ENCODE assay signal across 1 cellular context in genomic region chr16:3021449-3022207, GRCh38.
TF ChIP-seq lines count a peak whose summit lies in the region.

No MANE protein-coding gene starts in this region.

TF ChIP-seq in HepG2, 621 proteins besides CTCF, POLR2A, EP300 and RAD21 (continued from another document):
- TF ChIP-seq, protein P1, sequence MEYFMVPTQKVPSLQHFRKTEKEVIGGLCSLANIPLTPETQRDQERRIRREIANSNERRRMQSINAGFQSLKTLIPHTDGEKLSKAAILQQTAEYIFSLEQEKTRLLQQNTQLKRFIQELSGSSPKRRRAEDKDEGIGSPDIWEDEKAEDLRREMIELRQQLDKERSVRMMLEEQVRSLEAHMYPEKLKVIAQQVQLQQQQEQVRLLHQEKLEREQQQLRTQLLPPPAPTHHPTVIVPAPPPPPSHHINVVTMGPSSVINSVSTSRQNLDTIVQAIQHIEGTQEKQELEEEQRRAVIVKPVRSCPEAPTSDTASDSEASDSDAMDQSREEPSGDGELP (IDR thresholded peaks at IDR 0.05; ENCODE audit: borderline replicate concordance, low read depth) = 0 out of 2 replicates have a peak, but pooled peaks have one; percentile 16
- no peak for TF ChIP-seq ZSCAN22 (CRISPR knock-in tag; IDR thresholded peaks at IDR 0.05)
- no peak for TF ChIP-seq ZNF792 (CRISPR knock-in tag; IDR thresholded peaks at IDR 0.05)
- no peak; the same call in 1 of the 2 replicates for TF ChIP-seq HDAC1 (CRISPR knock-in tag; IDR thresholded peaks at IDR 0.05)
- TF ChIP-seq HNF4G (IDR thresholded peaks at IDR 0.05; ENCODE audit: borderline replicate concordance, low read depth, low read length) = peak; percentile 25; the same call in 1 of the 2 replicates
- no peak for TF ChIP-seq HNF4G (CRISPR knock-in tag; IDR thresholded peaks at IDR 0.05; ENCODE audit: borderline replicate concordance, low read depth)
- no peak for TF ChIP-seq KLF13 (CRISPR knock-in tag; IDR thresholded peaks at IDR 0.05)
- no peak for TF ChIP-seq ZBTB25 (CRISPR knock-in tag; IDR thresholded peaks at IDR 0.05)
- peak; percentile 73 for TF ChIP-seq RBFOX2 (IDR thresholded peaks at IDR 0.05; ENCODE audit: low read depth, low read length)
- TF ChIP-seq ZFX (CRISPR knock-in tag; IDR thresholded peaks at IDR 0.05; ENCODE audit: low read depth) = no peak
- TF ChIP-seq ZFP82 (CRISPR knock-in tag; IDR thresholded peaks at IDR 0.05; ENCODE audit: borderline replicate concordance) = peak; percentile 32; the same call in 1 of the 2 replicates
- TF ChIP-seq DR1 (CRISPR knock-in tag; IDR thresholded peaks at IDR 0.05) = no peak
- no peak for TF ChIP-seq ZFP41 (CRISPR knock-in tag; IDR thresholded peaks at IDR 0.05; ENCODE audit: borderline replicate concordance)
- no peak for TF ChIP-seq YEATS4 (CRISPR knock-in tag; IDR thresholded peaks at IDR 0.05; ENCODE audit: borderline replicate concordance)
- no peak for TF ChIP-seq MNT (IDR thresholded peaks at IDR 0.05)
- TF ChIP-seq, protein P2, sequence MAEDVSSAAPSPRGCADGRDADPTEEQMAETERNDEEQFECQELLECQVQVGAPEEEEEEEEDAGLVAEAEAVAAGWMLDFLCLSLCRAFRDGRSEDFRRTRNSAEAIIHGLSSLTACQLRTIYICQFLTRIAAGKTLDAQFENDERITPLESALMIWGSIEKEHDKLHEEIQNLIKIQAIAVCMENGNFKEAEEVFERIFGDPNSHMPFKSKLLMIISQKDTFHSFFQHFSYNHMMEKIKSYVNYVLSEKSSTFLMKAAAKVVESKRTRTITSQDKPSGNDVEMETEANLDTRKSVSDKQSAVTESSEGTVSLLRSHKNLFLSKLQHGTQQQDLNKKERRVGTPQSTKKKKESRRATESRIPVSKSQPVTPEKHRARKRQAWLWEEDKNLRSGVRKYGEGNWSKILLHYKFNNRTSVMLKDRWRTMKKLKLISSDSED (CRISPR knock-in tag; IDR thresholded peaks at IDR 0.05) = 0 out of 2 replicates have a peak, but pooled peaks have one; percentile 30
- peak; percentile 73 for TF ChIP-seq U2AF1 (optimal IDR thresholded peaks at IDR 0.05; ENCODE audit: low read depth, low read length)
- TF ChIP-seq FOXA3 (CRISPR knock-in tag; IDR thresholded peaks at IDR 0.05) = no peak
- TF ChIP-seq ARID5B (CRISPR knock-in tag; IDR thresholded peaks at IDR 0.05) = no peak
- TF ChIP-seq ZNF570 (CRISPR knock-in tag; IDR thresholded peaks at IDR 0.05; ENCODE audit: borderline replicate concordance) = no peak
- no peak for TF ChIP-seq TEAD2 (CRISPR knock-in tag; IDR thresholded peaks at IDR 0.05)
- 0 out of 2 replicates have a peak, but pooled peaks have one; percentile 7 for TF ChIP-seq GTF3A (CRISPR knock-in tag; conservative IDR thresholded peaks at IDR 0.05)
- TF ChIP-seq, protein P3, sequence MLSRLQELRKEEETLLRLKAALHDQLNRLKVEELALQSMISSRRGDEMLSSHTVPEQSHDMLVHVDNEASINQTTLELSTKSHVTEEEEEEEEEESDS (CRISPR knock-in tag; IDR thresholded peaks at IDR 0.05; ENCODE audit: borderline replicate concordance) = no peak
- 0 out of 2 replicates have a peak, but pooled peaks have one; percentile 7 for TF ChIP-seq STAG1 (CRISPR knock-in tag; IDR thresholded peaks at IDR 0.05)
TF ChIP-seq in HepG2: peak in this region for 29.
